ENCODE assay signal across 17 cellular contexts in the genomic region with DNA sequence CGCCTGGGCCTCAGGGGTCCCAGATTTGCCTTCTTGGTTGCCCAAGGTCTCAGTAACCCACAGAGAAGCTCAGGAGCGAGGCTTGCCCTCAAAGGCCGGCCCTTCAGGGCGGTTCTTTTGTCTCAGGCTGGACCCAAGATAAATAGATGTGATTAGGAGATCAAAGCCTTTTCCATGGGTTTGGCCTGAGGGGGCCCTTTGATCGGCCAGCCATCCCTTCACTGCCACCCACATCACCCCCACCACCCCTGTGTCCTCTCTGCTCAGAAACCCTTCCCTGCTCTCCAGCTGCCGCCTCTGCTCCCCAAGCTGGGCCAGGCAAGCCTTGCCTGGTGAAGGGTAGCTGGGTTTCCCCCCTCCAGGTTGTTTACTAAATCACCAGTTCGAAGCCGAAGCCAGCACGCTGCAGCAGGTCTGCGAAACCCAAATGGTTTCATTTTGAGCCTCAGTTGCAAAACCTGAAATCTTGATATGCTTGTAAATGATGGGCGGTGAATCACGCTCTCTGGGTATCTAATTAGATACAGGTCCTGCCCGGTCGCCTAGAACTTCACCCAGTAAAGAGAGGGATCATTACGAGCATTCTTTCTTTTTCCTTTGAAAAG.
DNase-seq lines count a peak whose midpoint lies in the region; ATAC-seq and FAIRE-seq lines count a peak whose summit lies in the region.
"Had no signal": no experiment of that assay in that cellular context is flagged by ENCODE, and none has a peak within 500 bp of the region (broad histone marks: within the 10 kb centered on the region; RNA-seq: fewer than 3 reads in every experiment).

No MANE protein-coding gene starts in this region.

- H3K36me3 Mint-ChIP-seq in activated T-cell treated with anti-CD3 and anti-CD28 coated beads, Interleukin-2, amount 50 U/mL, for 72 hours (ENCODE audit: insufficient read depth in 2 of 2): no peaks in the 10 kb centered on the region
- peaks cover 0 to 9% of the 10 kb centered on the region in 2 donors for H3K36me3 Mint-ChIP-seq in stimulated activated naive B cell treated with anti-CD40 and anti-IgM and Interleukin-4, amounts not matched to agents 10 μg/mL and 1 μg/mL and 100 μg/mL, for 72 hours

- H3K27ac Mint-ChIP-seq in activated T-cell treated with anti-CD3 and anti-CD28 coated beads, Interleukin-2, amount 50 U/mL, for 72 hours: no peak overlapping the region
- peak overlapping the region; percentile 71 for H3K27ac Mint-ChIP-seq in stimulated activated naive B cell treated with anti-CD40 and anti-IgM and Interleukin-4, amounts not matched to agents 10 μg/mL and 1 μg/mL and 100 μg/mL, for 72 hours

- no peaks in the 10 kb centered on the region for H3K9me3 Mint-ChIP-seq in activated T-cell treated with anti-CD3 and anti-CD28 coated beads, Interleukin-2, amount 50 U/mL, for 72 hours
- H3K9me3 Mint-ChIP-seq in stimulated activated naive B cell treated with anti-CD40 and anti-IgM and Interleukin-4, amounts not matched to agents 10 μg/mL and 1 μg/mL and 100 μg/mL, for 72 hours: peaks cover 13% of the 10 kb centered on the region in 2 donors

- peaks cover 36% of the 10 kb centered on the region for H3K27me3 Mint-ChIP-seq in activated T-cell treated with anti-CD3 and anti-CD28 coated beads, Interleukin-2, amount 50 U/mL, for 72 hours (ENCODE audit: low read depth)
- H3K27me3 Mint-ChIP-seq in stimulated activated naive B cell treated with anti-CD40 and anti-IgM and Interleukin-4, amounts not matched to agents 10 μg/mL and 1 μg/mL and 100 μg/mL, for 72 hours: peaks cover 0 to 27% of the 10 kb centered on the region in 2 donors

- peak overlapping the region; percentile 59 to 70 for H3K4me3 Mint-ChIP-seq in activated T-cell treated with anti-CD3 and anti-CD28 coated beads, Interleukin-2, amount 50 U/mL, for 72 hours
- peak overlapping the region in 1 of 2 donors; percentile 30 for H3K4me3 Mint-ChIP-seq in stimulated activated naive B cell treated with anti-CD40 and anti-IgM and Interleukin-4, amounts not matched to agents 10 μg/mL and 1 μg/mL and 100 μg/mL, for 72 hours

- FAIRE-seq in frontal cortex (lab: Jason Lieb, UNC): no peak
- FAIRE-seq: kidney had no signal

- H3K4me1 Mint-ChIP-seq in activated T-cell treated with anti-CD3 and anti-CD28 coated beads, Interleukin-2, amount 50 U/mL, for 72 hours (ENCODE audit: low read depth): peaks cover 38% of the 10 kb centered on the region
- H3K4me1 Mint-ChIP-seq in stimulated activated naive B cell treated with anti-CD40 and anti-IgM and Interleukin-4, amounts not matched to agents 10 μg/mL and 1 μg/mL and 100 μg/mL, for 72 hours: peaks cover 28 to 39% of the 10 kb centered on the region in 2 donors

- ATAC-seq in GM19025 (IDR thresholded peaks at IDR 0.05; ENCODE audit: low read depth, unreplicated experiment): peak; percentile 62
- ATAC-seq in activated T-cell treated with anti-CD3 and anti-CD28 coated beads, Interleukin-2, amount 50 U/mL, for 72 hours (replicated peaks in 1 of 2): peak; percentile 82 to 84
- ATAC-seq in stimulated activated naive B cell treated with anti-CD40 and anti-IgM and Interleukin-4, amounts not matched to agents 10 μg/mL and 1 μg/mL and 100 μg/mL, for 72 hours (replicated peaks): peak; percentile 75 to 82
- no peak for ATAC-seq in GM19328 (IDR thresholded peaks at IDR 0.05; ENCODE audit: unreplicated experiment)

- DNase-seq in stimulated activated CD4-positive, alpha-beta T cell treated with anti-CD3 and anti-CD28 coated beads, Interleukin-1b, Interleukin-23, amount 100 ng/mL, for 48 hours: peak; percentile 24
- DNase-seq in stimulated activated CD4-positive, alpha-beta T cell treated with anti-CD3 and anti-CD28 coated beads, Interleukin-12 subunit alpha, Interleukin-12 subunit beta, amount 100 ng/mL, for 4 hours: no peak
- DNase-seq in activated T-cell treated with anti-CD3 and anti-CD28 coated beads, Interleukin-2, amount 50 U/mL, for 72 hours: peak; percentile 47 to 69
- DNase-seq in stimulated activated naive B cell treated with anti-CD40 and anti-IgM and Interleukin-4, amounts not matched to agents 10 μg/mL and 1 μg/mL and 100 μg/mL, for 72 hours: peak; percentile 34
- no peak for DNase-seq in frontal cortex (ENCODE audit: low spot score in 2 of 2)
- no peak for DNase-seq in hepatic stellate cell (ENCODE audit: low spot score)
- DNase-seq: amniotic stem cell, BE2C, DMS79, GOT3, kidney, NCI-H1092, NCI-H2171, Right ventricle myocardium superior, transverse colon had no signal

Comparison
In these comparisons a context has a peak if more than half of its experiments do, and no peak if none do; other contexts are left out.
1. DNase-seq: peak in stimulated activated CD4-positive, alpha-beta T cell treated with anti-CD3 and anti-CD28 coated beads, Interleukin-1b, Interleukin-23, amount 100 ng/mL, for 48 hours (single experiment), activated T-cell treated with anti-CD3 and anti-CD28 coated beads, Interleukin-2, amount 50 U/mL, for 72 hours (2 of 2) and stimulated activated naive B cell treated with anti-CD40 and anti-IgM and Interleukin-4, amounts not matched to agents 10 μg/mL and 1 μg/mL and 100 μg/mL, for 72 hours (single experiment); none in stimulated activated CD4-positive, alpha-beta T cell treated with anti-CD3 and anti-CD28 coated beads, Interleukin-12 subunit alpha, Interleukin-12 subunit beta, amount 100 ng/mL, for 4 hours (single experiment), frontal cortex (0 of 2) and hepatic stellate cell (single experiment).